In the genomic region with DNA sequence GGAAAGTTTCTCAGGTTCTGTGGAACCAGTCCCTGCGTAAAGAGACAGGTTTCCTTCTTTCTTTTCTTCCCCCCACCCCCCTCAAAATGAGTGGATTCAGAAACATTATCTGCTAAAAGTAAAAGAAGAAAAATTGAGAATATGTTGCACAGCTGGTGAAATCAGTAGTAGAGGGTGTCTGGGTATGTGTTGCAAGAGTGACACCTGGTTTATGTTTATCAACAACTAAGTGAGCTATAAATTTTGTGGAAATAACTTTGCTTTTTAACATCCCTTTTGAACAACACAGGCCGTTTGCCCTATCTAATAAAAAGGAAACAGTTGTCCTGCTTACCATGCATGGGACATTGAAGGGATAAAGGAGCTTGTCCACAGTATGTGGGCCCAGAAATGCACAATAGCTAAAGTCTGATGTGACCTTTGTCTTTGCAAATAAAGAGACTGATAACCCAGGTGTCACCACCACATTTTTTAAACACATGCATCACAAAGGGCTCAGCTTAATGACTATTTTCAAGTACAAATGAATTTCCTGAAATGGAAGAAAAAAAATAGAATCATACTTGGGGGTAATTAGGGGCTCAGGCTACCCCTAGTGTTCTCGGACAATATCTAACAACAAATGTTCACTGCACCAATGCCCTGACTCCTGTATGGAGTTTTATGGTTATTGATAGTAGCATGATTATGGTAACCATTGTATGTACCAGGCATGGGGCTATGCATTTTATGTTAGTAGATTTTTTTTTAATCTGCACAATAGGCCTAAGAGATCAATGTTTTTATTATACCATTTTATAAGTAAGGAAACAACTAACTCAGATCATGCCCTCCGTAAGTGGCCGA, we compare ENCODE assay signal across 1 cellular context.
A peak's percentile ranks its signal among the peaks of the same experiment; 100 is the strongest.
TF ChIP-seq lines count a peak whose summit lies in the region.

No MANE protein-coding gene starts in this region.

TF ChIP-seq in HepG2, 621 proteins besides CTCF, POLR2A, EP300 and RAD21 (continued from another document and continues in another):
- TF ChIP-seq, protein P1, sequence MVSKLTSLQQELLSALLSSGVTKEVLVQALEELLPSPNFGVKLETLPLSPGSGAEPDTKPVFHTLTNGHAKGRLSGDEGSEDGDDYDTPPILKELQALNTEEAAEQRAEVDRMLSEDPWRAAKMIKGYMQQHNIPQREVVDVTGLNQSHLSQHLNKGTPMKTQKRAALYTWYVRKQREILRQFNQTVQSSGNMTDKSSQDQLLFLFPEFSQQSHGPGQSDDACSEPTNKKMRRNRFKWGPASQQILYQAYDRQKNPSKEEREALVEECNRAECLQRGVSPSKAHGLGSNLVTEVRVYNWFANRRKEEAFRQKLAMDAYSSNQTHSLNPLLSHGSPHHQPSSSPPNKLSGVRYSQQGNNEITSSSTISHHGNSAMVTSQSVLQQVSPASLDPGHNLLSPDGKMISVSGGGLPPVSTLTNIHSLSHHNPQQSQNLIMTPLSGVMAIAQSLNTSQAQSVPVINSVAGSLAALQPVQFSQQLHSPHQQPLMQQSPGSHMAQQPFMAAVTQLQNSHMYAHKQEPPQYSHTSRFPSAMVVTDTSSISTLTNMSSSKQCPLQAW (CRISPR knock-in tag; IDR thresholded peaks at IDR 0.05), result 0 out of 2 replicates have a peak, but pooled peaks have one; percentile 41
- TF ChIP-seq ZNF205 (CRISPR knock-in tag; IDR thresholded peaks at IDR 0.05) (no peak), CEBPZ (IDR thresholded peaks at IDR 0.05; ENCODE audit: low read length) (no peak), ZNF460 (CRISPR knock-in tag; IDR thresholded peaks at IDR 0.05; ENCODE audit: borderline replicate concordance) (no peak), ZNF703 (CRISPR knock-in tag; IDR thresholded peaks at IDR 0.05; ENCODE audit: borderline replicate concordance) (no peak), SETDB1 (CRISPR knock-in tag; IDR thresholded peaks at IDR 0.05; ENCODE audit: borderline replicate concordance) (no peak), STAG1 (CRISPR knock-in tag; IDR thresholded peaks at IDR 0.05) (peak; percentile 41), ZNF317 (CRISPR knock-in tag; IDR thresholded peaks at IDR 0.05) (no peak), ARID3A (IDR thresholded peaks at IDR 0.05; ENCODE audit: low read depth, low read length) (peak; percentile 74), ZNF564 (CRISPR knock-in tag; IDR thresholded peaks at IDR 0.05) (no peak), ZMYM3 (CRISPR knock-in tag; IDR thresholded peaks at IDR 0.05) (peak; percentile 57; the same call in 1 of the 2 replicates), RNF2 (conservative IDR thresholded peaks at IDR 0.05; ENCODE audit: low read depth) (no peak), CCAR2 (optimal IDR thresholded peaks at IDR 0.05; ENCODE audit: low read depth, low read length) (no peak), CBX1 (IDR thresholded peaks at IDR 0.05; ENCODE audit: low read depth) (peak; percentile 30), KAT2B (IDR thresholded peaks at IDR 0.05; ENCODE audit: borderline replicate concordance, low read depth, low read length) (no peak), IRX3 (CRISPR knock-in tag; IDR thresholded peaks at IDR 0.05; ENCODE audit: borderline replicate concordance, low read depth) (no peak), ZFP82 (CRISPR knock-in tag; IDR thresholded peaks at IDR 0.05; ENCODE audit: borderline replicate concordance) (no peak), ZNF282 (IDR thresholded peaks at IDR 0.05; ENCODE audit: partially characterized antibody) (no peak), NBN (conservative IDR thresholded peaks at IDR 0.05) (no peak), DBP (CRISPR knock-in tag; IDR thresholded peaks at IDR 0.05; ENCODE audit: not compliant biosample characterization) (no peak), PTBP1 (IDR thresholded peaks at IDR 0.05; ENCODE audit: low read depth, low read length, poor library complexity, severe bottlenecking) (no peak), FOXC1 (CRISPR knock-in tag; IDR thresholded peaks at IDR 0.05; ENCODE audit: borderline replicate concordance) (no peak), GATA4 (IDR thresholded peaks at IDR 0.05; ENCODE audit: borderline replicate concordance, low read depth) (peak; percentile 94), DMTF1 (CRISPR knock-in tag; IDR thresholded peaks at IDR 0.05) (no peak), ZNF225 (CRISPR knock-in tag; IDR thresholded peaks at IDR 0.05) (no peak), ZNF644 (CRISPR knock-in tag; IDR thresholded peaks at IDR 0.05; ENCODE audit: low read depth) (no peak; the same call in 1 of the 2 replicates)
- TF ChIP-seq, protein P2, sequence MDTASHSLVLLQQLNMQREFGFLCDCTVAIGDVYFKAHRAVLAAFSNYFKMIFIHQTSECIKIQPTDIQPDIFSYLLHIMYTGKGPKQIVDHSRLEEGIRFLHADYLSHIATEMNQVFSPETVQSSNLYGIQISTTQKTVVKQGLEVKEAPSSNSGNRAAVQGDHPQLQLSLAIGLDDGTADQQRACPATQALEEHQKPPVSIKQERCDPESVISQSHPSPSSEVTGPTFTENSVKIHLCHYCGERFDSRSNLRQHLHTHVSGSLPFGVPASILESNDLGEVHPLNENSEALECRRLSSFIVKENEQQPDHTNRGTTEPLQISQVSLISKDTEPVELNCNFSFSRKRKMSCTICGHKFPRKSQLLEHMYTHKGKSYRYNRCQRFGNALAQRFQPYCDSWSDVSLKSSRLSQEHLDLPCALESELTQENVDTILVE (CRISPR knock-in tag; IDR thresholded peaks at IDR 0.05), result peak; percentile 51; the same call in 1 of the 2 replicates
- TF ChIP-seq, protein P3, sequence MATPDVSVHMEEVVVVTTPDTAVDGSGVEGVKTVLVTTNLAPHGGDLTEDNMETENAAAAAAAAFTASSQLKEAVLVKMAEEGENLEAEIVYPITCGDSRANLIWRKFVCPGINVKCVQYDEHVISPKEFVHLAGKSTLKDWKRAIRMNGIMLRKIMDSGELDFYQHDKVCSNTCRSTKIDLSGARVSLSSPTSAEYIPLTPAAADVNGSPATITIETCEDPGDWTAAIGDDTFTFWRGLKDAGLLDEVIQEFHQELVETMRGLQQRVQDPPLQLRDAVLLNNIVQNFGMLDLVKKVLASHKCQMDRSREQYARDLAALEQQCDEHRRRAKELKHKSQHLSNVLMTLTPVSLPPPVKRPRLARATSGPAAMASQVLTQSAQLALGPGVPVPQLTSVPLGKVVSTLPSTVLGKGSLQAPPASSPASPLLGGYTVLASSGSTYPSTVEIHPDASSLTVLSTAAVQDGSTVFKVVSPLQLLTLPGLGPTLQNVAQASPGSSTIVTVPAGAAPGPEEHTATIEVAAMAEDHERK (CRISPR knock-in tag; IDR thresholded peaks at IDR 0.05; ENCODE audit: low read depth), result no peak
- TF ChIP-seq, protein P4, sequence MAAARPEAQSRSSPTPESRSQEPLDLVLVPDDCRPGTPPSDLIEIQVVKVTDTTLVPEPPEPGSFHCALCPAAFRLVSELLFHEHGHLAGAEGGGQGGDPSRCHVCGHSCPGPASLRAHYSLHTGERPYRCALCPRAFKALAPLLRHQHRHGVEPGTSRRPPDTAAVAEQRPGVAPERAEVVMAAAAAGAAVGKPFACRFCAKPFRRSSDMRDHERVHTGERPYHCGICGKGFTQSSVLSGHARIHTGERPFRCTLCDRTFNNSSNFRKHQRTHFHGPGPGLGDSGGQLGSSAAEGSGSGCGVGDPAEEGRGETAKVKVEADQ (CRISPR knock-in tag; IDR thresholded peaks at IDR 0.05; ENCODE audit: borderline replicate concordance), result no peak
- TF ChIP-seq, protein P5, sequence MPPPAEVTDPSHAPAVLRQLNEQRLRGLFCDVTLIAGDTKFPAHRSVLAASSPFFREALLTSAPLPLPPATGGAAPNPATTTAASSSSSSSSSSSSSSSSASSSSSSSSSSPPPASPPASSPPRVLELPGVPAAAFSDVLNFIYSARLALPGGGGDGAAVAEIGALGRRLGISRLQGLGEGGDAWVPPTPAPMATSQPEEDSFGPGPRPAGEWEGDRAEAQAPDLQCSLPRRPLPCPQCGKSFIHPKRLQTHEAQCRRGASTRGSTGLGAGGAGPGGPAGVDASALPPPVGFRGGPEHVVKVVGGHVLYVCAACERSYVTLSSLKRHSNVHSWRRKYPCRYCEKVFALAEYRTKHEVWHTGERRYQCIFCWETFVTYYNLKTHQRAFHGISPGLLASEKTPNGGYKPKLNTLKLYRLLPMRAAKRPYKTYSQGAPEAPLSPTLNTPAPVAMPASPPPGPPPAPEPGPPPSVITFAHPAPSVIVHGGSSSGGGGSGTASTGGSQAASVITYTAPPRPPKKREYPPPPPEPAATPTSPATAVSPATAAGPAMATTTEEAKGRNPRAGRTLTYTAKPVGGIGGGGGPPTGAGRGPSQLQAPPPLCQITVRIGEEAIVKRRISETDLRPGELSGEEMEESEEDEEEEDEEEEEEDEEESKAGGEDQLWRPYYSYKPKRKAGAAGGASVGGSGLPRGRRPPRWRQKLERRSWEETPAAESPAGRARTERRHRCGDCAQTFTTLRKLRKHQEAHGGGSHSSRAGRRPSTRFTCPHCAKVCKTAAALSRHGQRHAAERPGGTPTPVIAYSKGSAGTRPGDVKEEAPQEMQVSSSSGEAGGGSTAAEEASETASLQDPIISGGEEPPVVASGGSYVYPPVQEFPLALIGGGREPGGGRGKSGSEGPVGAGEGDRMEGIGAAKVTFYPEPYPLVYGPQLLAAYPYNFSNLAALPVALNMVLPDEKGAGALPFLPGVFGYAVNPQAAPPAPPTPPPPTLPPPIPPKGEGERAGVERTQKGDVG (CRISPR knock-in tag; IDR thresholded peaks at IDR 0.05; ENCODE audit: borderline replicate concordance), result no peak
- TF ChIP-seq, protein P6, sequence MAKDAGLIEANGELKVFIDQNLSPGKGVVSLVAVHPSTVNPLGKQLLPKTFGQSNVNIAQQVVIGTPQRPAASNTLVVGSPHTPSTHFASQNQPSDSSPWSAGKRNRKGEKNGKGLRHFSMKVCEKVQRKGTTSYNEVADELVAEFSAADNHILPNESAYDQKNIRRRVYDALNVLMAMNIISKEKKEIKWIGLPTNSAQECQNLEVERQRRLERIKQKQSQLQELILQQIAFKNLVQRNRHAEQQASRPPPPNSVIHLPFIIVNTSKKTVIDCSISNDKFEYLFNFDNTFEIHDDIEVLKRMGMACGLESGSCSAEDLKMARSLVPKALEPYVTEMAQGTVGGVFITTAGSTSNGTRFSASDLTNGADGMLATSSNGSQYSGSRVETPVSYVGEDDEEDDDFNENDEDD (CRISPR knock-in tag; IDR thresholded peaks at IDR 0.05; ENCODE audit: borderline replicate concordance), result no peak
